ENCODE assay signal across 2 cellular contexts in the genomic region with DNA sequence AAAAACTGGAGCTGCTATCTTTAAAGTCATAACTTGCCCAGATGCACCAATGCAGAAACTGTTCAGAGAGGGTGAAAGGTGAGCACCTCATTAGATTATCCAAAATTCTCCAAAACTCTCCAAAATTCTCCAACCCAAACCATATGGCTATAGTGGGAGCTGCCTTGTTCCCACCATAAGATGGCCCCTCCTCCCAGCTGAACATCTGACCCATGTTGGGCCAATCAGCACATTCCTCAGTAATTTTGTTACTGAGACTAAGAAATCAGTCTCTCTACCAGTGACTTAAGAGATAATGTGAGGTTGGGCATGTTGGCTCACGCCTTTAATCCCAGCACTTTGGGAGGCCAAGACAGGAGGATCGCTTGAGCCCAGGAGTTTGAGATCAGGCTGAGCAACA.
TF ChIP-seq lines count a peak whose summit lies in the region.

No MANE protein-coding gene starts in this region.

TF ChIP-seq in IMR-90, 13 proteins besides CTCF, POLR2A, EP300 and RAD21:
- TF ChIP-seq USF2 (IDR thresholded peaks at IDR 0.05; ENCODE audit: low read depth, low read length) (0 out of 2 replicates have a peak, but pooled peaks have one; percentile 13), ELK1 (IDR thresholded peaks at IDR 0.05; ENCODE audit: borderline replicate concordance, low read depth, low read length) (no peak), MAFK (IDR thresholded peaks at IDR 0.05; ENCODE audit: low read depth, low read length) (no peak), MAZ (IDR thresholded peaks at IDR 0.05; ENCODE audit: borderline replicate concordance, low read depth, low read length) (no peak), MXI1 (IDR thresholded peaks at IDR 0.05; ENCODE audit: borderline replicate concordance, low read depth, low read length) (no peak), CHD1 (IDR thresholded peaks at IDR 0.05; ENCODE audit: low read depth, low read length) (no peak)

TF ChIP-seq in H1, 55 proteins besides CTCF, POLR2A, EP300 and RAD21:
- TF ChIP-seq CEBPB (IDR thresholded peaks at IDR 0.05; ENCODE audit: low read depth, low read length) (no peak), SUZ12 (IDR thresholded peaks at IDR 0.05; ENCODE audit: low read length) (no peak)
- TF ChIP-seq, protein P1, sequence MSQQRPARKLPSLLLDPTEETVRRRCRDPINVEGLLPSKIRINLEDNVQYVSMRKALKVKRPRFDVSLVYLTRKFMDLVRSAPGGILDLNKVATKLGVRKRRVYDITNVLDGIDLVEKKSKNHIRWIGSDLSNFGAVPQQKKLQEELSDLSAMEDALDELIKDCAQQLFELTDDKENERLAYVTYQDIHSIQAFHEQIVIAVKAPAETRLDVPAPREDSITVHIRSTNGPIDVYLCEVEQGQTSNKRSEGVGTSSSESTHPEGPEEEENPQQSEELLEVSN (IDR thresholded peaks at IDR 0.05) = peak; percentile 56; the same call in 1 of the 2 replicates
